ENCODE assay signal across 9 cellular contexts in the genomic region with DNA sequence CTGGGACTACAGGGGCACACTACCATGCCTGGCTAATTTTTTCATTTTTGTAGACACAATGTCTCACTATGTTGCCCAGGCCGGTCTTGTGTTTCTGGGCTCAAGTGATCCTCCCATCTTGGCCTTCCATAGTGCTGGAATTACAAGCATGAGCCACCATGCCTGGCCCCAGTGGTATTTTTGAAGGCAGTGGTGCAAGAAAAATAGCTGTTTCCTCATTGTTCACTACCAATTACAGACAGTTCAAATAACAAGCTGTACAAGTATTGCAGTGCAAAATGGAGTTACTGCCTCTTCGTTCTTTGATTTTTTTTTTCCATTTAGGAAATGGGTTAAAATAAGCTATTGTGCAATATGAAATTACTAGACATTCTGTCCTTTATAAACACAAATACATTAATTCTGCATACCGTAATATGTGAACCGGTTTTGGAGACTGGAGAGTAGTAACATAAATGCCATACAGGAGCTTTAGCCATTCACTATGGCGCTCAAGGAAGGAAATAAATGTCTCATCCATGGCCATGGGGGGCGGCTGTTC.
"Had no signal": no experiment of that assay in that cellular context is flagged by ENCODE, and none has a peak within 500 bp of the region (broad histone marks: within the 10 kb centered on the region; RNA-seq: fewer than 3 reads in every experiment).

No MANE protein-coding gene starts in this region.

- H3K4me3 ChIP-seq: GM23248, HAP-1 had no signal

- H3K27ac ChIP-seq: GM23248, HL-60 had no signal

- DNase-seq: GM23248, GOT3, H7, HFFc6, KBM-7 had no signal

- H3K4me1 ChIP-seq: HAP-1 had no signal

- H3K36me3 Mint-ChIP-seq: IgD-negative memory B cell had no signal

- H3K9ac ChIP-seq: GM23248 had no signal

- H3K4me3 Mint-ChIP-seq: HFFc6, IgD-negative memory B cell had no signal

- H3K36me3 ChIP-seq: HAP-1 had no signal

- H2AFZ ChIP-seq: GM23248 had no signal

- H3K9me3 ChIP-seq: HAP-1 had no signal

- ATAC-seq: HCT116 had no signal

- H3K27ac Mint-ChIP-seq: HFFc6, IgD-negative memory B cell had no signal
